9 cellular contexts compared by ENCODE assay signal in genomic region chr10:34758447-34758996, GRCh38. TPM values are rescaled to one million over a fixed set of nuclear protein-coding genes. Genes with fewer than 3 reads are reported as not detected.
DNase-seq lines count a peak whose midpoint lies in the region; ATAC-seq and TF ChIP-seq lines count a peak whose summit lies in the region.
"Had no signal": no experiment of that assay in that cellular context is flagged by ENCODE, and none has a peak within 500 bp of the region (broad histone marks: within the 10 kb centered on the region; RNA-seq: fewer than 3 reads in every experiment).

No MANE protein-coding gene starts in this region.

- H3K4me3 Mint-ChIP-seq in activated T-helper 1 cell treated with anti-CD3 and anti-CD28 coated beads, Interleukin-12 subunit alpha, Interleukin-12 subunit beta, Interleukin-2, Interleukin-4 antibody, amounts not matched to agents 30 ng/mL and 10 ng/mL and 1 ng/mL, durations not matched to agents 14 hours and 24 hours and 36 hours: no peak overlapping the region

- H3K9me3 ChIP-seq in lower lobe of right lung: no peaks in the 10 kb centered on the region
- no peaks in the 10 kb centered on the region for H3K9me3 ChIP-seq in effector memory CD4-positive, alpha-beta T cell (ENCODE audit: control insufficient read depth, low read length)
- H3K9me3 ChIP-seq: SJCRH30 had no signal

- no peak overlapping the region for H3K27ac Mint-ChIP-seq in activated T-helper 1 cell treated with anti-CD3 and anti-CD28 coated beads, Interleukin-12 subunit alpha, Interleukin-12 subunit beta, Interleukin-2, Interleukin-4 antibody, amounts not matched to agents 30 ng/mL and 10 ng/mL and 1 ng/mL, durations not matched to agents 14 hours and 24 hours and 36 hours

- H3K36me3 Mint-ChIP-seq in activated T-helper 1 cell treated with anti-CD3 and anti-CD28 coated beads, Interleukin-12 subunit alpha, Interleukin-12 subunit beta, Interleukin-2, Interleukin-4 antibody, amounts not matched to agents 30 ng/mL and 10 ng/mL and 1 ng/mL, durations not matched to agents 14 hours and 24 hours and 36 hours (ENCODE audit: low read depth): no peaks in the 10 kb centered on the region

- peaks cover 9% of the 10 kb centered on the region for H3K27me3 Mint-ChIP-seq in activated T-helper 1 cell treated with anti-CD3 and anti-CD28 coated beads, Interleukin-12 subunit alpha, Interleukin-12 subunit beta, Interleukin-2, Interleukin-4 antibody, amounts not matched to agents 30 ng/mL and 10 ng/mL and 1 ng/mL, durations not matched to agents 14 hours and 24 hours and 36 hours (ENCODE audit: insufficient read depth)

- no peaks in the 10 kb centered on the region for H3K9me3 Mint-ChIP-seq in activated T-helper 1 cell treated with anti-CD3 and anti-CD28 coated beads, Interleukin-12 subunit alpha, Interleukin-12 subunit beta, Interleukin-2, Interleukin-4 antibody, amounts not matched to agents 30 ng/mL and 10 ng/mL and 1 ng/mL, durations not matched to agents 14 hours and 24 hours and 36 hours

- no peak overlapping the region for H3K4me3 ChIP-seq in lower lobe of right lung
- H3K4me3 ChIP-seq in effector memory CD4-positive, alpha-beta T cell (ENCODE audit: insufficient read depth, low read depth, low read length, poor library complexity, severe bottlenecking): no peak overlapping the region
- H3K4me3 ChIP-seq: SJCRH30 had no signal

- no peaks in the 10 kb centered on the region for H3K36me3 ChIP-seq in lower lobe of right lung
- no peaks in the 10 kb centered on the region for H3K36me3 ChIP-seq in effector memory CD4-positive, alpha-beta T cell (ENCODE audit: control insufficient read depth, insufficient read depth, low read length)
- H3K36me3 ChIP-seq: SJCRH30 had no signal

- H3K27ac ChIP-seq in lower lobe of right lung: no peak overlapping the region
- no peak overlapping the region for H3K27ac ChIP-seq in effector memory CD4-positive, alpha-beta T cell (ENCODE audit: insufficient read depth, low read length, poor library complexity, severe bottlenecking)
- H3K27ac ChIP-seq: SJCRH30 had no signal

- H3K4me1 ChIP-seq in lower lobe of right lung: peaks cover 28% of the 10 kb centered on the region
- no peaks in the 10 kb centered on the region for H3K4me1 ChIP-seq in effector memory CD4-positive, alpha-beta T cell (ENCODE audit: control insufficient read depth, insufficient read depth, low read length, poor library complexity, severe bottlenecking)

- H3K4me1 Mint-ChIP-seq in activated T-helper 1 cell treated with anti-CD3 and anti-CD28 coated beads, Interleukin-12 subunit alpha, Interleukin-12 subunit beta, Interleukin-2, Interleukin-4 antibody, amounts not matched to agents 30 ng/mL and 10 ng/mL and 1 ng/mL, durations not matched to agents 14 hours and 24 hours and 36 hours (ENCODE audit: low read depth): peaks cover 9% of the 10 kb centered on the region

- DNase-seq in SW480 (ENCODE audit: low spot score) (peak; percentile 70), lower lobe of right lung (no peak), NCI-H146 treated with DMSO at 0.1 percent for 48 hours (lab: John Stamatoyannopoulos, UW; ENCODE audit: unreplicated experiment) (no peak), HuH-7 (ENCODE audit: low spot score) (no peak)
- DNase-seq in effector memory CD4-positive, alpha-beta T cell: no peak
- no peak for DNase-seq in activated T-helper 1 cell treated with anti-CD3 and anti-CD28 coated beads, Interleukin-12 subunit alpha, Interleukin-12 subunit beta, Interleukin-2, Interleukin-4 antibody, amounts not matched to agents 30 ng/mL and 10 ng/mL and 1 ng/mL, durations not matched to agents 14 hours and 24 hours and 36 hours (ENCODE audit: low spot score)

- intact Hi-C loops in lower lobe of right lung (cut with DNase I): no loop called here
- intact Hi-C loops in activated T-helper 1 cell treated with anti-CD3 and anti-CD28 coated beads, Interleukin-12 subunit alpha, Interleukin-12 subunit beta, Interleukin-2, Interleukin-4 antibody, amounts not matched to agents 30 ng/mL and 10 ng/mL and 1 ng/mL, durations not matched to agents 14 hours and 24 hours and 36 hours (cut with micrococcal nuclease): no loop called here

- H3K27me3 ChIP-seq in lower lobe of right lung (ENCODE audit: low read depth): no peaks in the 10 kb centered on the region
- H3K27me3 ChIP-seq in effector memory CD4-positive, alpha-beta T cell (replicated peaks; ENCODE audit: control insufficient read depth, insufficient read depth, low read length, poor library complexity, severe bottlenecking): no peaks in the 10 kb centered on the region
- H3K27me3 ChIP-seq: SJCRH30 had no signal

- TF ChIP-seq CTCF in lower lobe of right lung (IDR thresholded peaks at IDR 0.05): no peak

- peak; percentile 59 for ATAC-seq in GM18870 (IDR thresholded peaks at IDR 0.05; ENCODE audit: unreplicated experiment)
- peak; percentile 79 for ATAC-seq in HG03135 (IDR thresholded peaks at IDR 0.05; ENCODE audit: unreplicated experiment)
- peak; percentile 31 to 47 for ATAC-seq in lower lobe of right lung

RNA-seq across cellular contexts. Expression of gene PARD3, which starts 56.6 kb away (rescaled TPM):
- 34.1 TPM for total RNA-seq in lower lobe of right lung
- total RNA-seq in activated T-helper 1 cell treated with anti-CD3 and anti-CD28 coated beads, Interleukin-12 subunit alpha, Interleukin-12 subunit beta, Interleukin-2, Interleukin-4 antibody, amounts not matched to agents 30 ng/mL and 10 ng/mL and 1 ng/mL, durations not matched to agents 14 hours and 24 hours and 36 hours: 1.7 and 2.5 TPM in 2 replicates

Comparison
In these comparisons a context has a peak if more than half of its experiments do, and no peak if none do; other contexts are left out.
1. RNA of gene PARD3, which starts 56.6 kb away (total RNA-seq): 34.1 TPM in lower lobe of right lung (single experiment); 1.7 to 2.5 TPM in activated T-helper 1 cell treated with anti-CD3 and anti-CD28 coated beads, Interleukin-12 subunit alpha, Interleukin-12 subunit beta, Interleukin-2, Interleukin-4 antibody, amounts not matched to agents 30 ng/mL and 10 ng/mL and 1 ng/mL, durations not matched to agents 14 hours and 24 hours and 36 hours; every median in the first group is over 10 times any median in the second.
2. Peak in every context shown above with its lines, with median percentiles within 50 percentile points of each other: ATAC-seq.